In the genomic region with DNA sequence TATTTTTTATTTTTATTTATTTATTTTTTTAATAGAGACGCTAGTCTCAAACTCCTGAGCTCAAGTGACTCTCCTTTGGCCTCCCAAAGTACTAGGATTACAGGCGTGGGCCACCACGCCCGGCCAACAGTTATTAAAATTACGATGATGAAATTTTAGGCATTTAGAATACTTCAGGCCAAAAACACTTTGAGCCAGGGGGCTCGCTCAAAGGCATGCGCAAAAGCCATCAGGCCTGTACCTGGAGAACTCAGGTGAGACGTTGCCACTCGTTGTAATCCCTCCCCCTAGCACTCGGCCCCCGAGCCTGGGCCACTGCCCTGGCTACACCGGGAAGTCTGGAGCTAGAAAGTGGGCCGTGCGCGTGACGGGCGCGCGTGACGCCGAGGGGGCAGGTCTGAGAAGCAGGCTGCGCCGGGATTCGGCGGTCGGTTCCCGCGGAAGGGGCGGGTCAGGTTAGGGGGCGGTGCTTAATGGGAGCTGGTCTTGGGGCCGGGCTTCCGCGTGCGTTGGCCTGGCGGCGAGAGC, we compare ENCODE assay signal across 8 cellular contexts. TPM values are rescaled to one million over a fixed set of nuclear protein-coding genes. Genes with fewer than 3 reads are reported as not detected.
DNase-seq lines count a peak whose midpoint lies in the region; ATAC-seq, FAIRE-seq and TF ChIP-seq lines count a peak whose summit lies in the region.

No MANE protein-coding gene starts in this region.

- peak overlapping the region in 9 of 10 donors; percentile 27 to 99 (median 91) for H3K4me3 ChIP-seq in heart right ventricle
- H3K4me3 ChIP-seq in upper lobe of left lung, result peak overlapping the region; percentile 11 to 99 (median 83)

- intact Hi-C loops in heart right ventricle (cut with DNase I) (loop anchor here in 1 of 10 donors (2.0 kb wide), 1 partner anchor 69 kb away; no protein-coding TSS in a partner anchor), posterior cingulate gyrus (cut with DNase I) (loop anchor here (1.0 to 2.0 kb wide), 2 partner anchors 24 to 47 kb away; a partner anchor contains a TSS)

- TF ChIP-seq POLR2A in GM12892 (IDR thresholded peaks at IDR 0.05; ENCODE audit: low read depth, low read length), result peak; percentile 91
- peak in 3 of 4 donors; percentile 71 to 96 (median 92) for TF ChIP-seq POLR2A in upper lobe of left lung (IDR thresholded peaks at IDR 0.05)

- 4% methylated on average over 29 to 36 of the region's 36 CpGs for WGBS in heart right ventricle, 2 donors
- 3 to 8% methylated on average over 8 to 29 of the region's 36 CpGs for WGBS in upper lobe of left lung, 2 donors

- H3K27me3 ChIP-seq in heart right ventricle (no peaks in the 10 kb centered on the region), upper lobe of left lung (no peaks in the 10 kb centered on the region)

- peak; percentile 99 for FAIRE-seq in GM12892 (lab: Jason Lieb, UNC)

- H3K4me1 ChIP-seq in heart right ventricle (peaks cover 3 to 24% (median 22%) of the 10 kb centered on the region in 9 donors), upper lobe of left lung (peaks cover 17 to 31% (median 19%) of the 10 kb centered on the region in 4 donors)

- no peaks in the 10 kb centered on the region for H3K9me3 ChIP-seq in heart right ventricle
- H3K9me3 ChIP-seq in upper lobe of left lung, result no peaks in the 10 kb centered on the region

- H3K27ac ChIP-seq in heart right ventricle (peak overlapping the region; percentile 44 to 98 (median 88)), upper lobe of left lung (peak overlapping the region; percentile 92 to 98 (median 93))

- DNase-seq in GM12892 (ENCODE audit: insufficient read length), result peak; percentile 96
- peak; percentile 96 for DNase-seq in NCI-H1436 (lab: John Stamatoyannopoulos, UW)
- peak; percentile 99 for DNase-seq in SW480 (ENCODE audit: low spot score)
- DNase-seq in amniotic epithelial cell (ENCODE audit: low read depth), result peak; percentile 94
- peak; percentile 99 to 100 for DNase-seq in heart right ventricle
- peak; percentile 99 to 100 (median 100) for DNase-seq in posterior cingulate gyrus
- DNase-seq in upper lobe of left lung, result peak; percentile 100

- TF ChIP-seq CTCF in heart right ventricle (IDR thresholded peaks at IDR 0.05) (no peak), upper lobe of left lung (IDR thresholded peaks at IDR 0.05) (no peak)

- peaks cover 0 to 11% (median 0%) of the 10 kb centered on the region in 9 donors for H3K36me3 ChIP-seq in heart right ventricle
- peaks cover 0 to 3% (median 0%) of the 10 kb centered on the region in 4 donors for H3K36me3 ChIP-seq in upper lobe of left lung

- peak; percentile 94 for ATAC-seq in HG02840 (IDR thresholded peaks at IDR 0.05; ENCODE audit: low FRiP score, unreplicated experiment)
- ATAC-seq in heart right ventricle, result peak; percentile 98 to 100 (median 99)
- ATAC-seq in upper lobe of left lung (ENCODE audit: low FRiP score in 2 of 2), result peak; percentile 99

- TF ChIP-seq EP300 in upper lobe of left lung (IDR thresholded peaks at IDR 0.05), result peak in 1 of 4 donors; percentile 67

RNA-seq across cellular contexts. Expression of a gene that starts 0.3 kb away (rescaled TPM):
- polyA plus RNA-seq in GM12892 (2012; ENCODE audit: missing spikeins), result 4.7 TPM
- total RNA-seq in heart right ventricle, result 10 to 100 TPM in 8 of 10 donors, 1 to 10 TPM in 2; 8.5 to 13.3 (median 11.5) TPM
- polyA plus RNA-seq in heart right ventricle, result 1 to 10 TPM; 3.5 to 8.0 TPM
- 10 to 100 TPM; 10.0 to 35.6 (median 16.2) TPM for total RNA-seq in upper lobe of left lung

RNA-seq across cellular contexts. Expression of a gene that starts 46.0 kb away (rescaled TPM):
- 1.0 TPM for polyA plus RNA-seq in GM12892 (2012; ENCODE audit: missing spikeins)
- total RNA-seq in heart right ventricle (100 to 1,000 TPM; 137 to 219 (median 150) TPM), upper lobe of left lung (10 to 100 TPM in 3 of 6 donors, 1 to 10 TPM in 3; 8.2 to 23.4 (median 11.3) TPM)
- polyA plus RNA-seq in heart right ventricle, result 100 to 1,000 TPM in 1 of 2 donors, 10 to 100 TPM in 1; 83.7 to 207 TPM

Comparison
In these comparisons a context has a peak if more than half of its experiments do, and no peak if none do; other contexts are left out.
1. Peak in every context shown above with its lines: DNase-seq, ATAC-seq, H3K4me3 ChIP-seq and H3K27ac ChIP-seq.
2. RNA of a gene that starts 46.0 kb away (total RNA-seq): 137 to 219 TPM in heart right ventricle; 8.2 to 23.4 TPM in upper lobe of left lung; every median in the first group is over 4 times any median in the second.